15 cellular contexts compared by ENCODE assay signal in genomic region chr10:123998197-123999141, GRCh38.
DNase-seq lines count a peak whose midpoint lies in the region; ATAC-seq and TF ChIP-seq lines count a peak whose summit lies in the region.
"Had no signal": no experiment of that assay in that cellular context is flagged by ENCODE, and none has a peak within 500 bp of the region (broad histone marks: within the 10 kb centered on the region; RNA-seq: fewer than 3 reads in every experiment).

No MANE protein-coding gene starts in this region.

- intact Hi-C loops in Calu3 (cut with micrococcal nuclease; ENCODE audit: unreplicated experiment) (loop anchor here (5.0 to 10.0 kb wide), 2 partner anchors 94 to 256 kb away; partner anchors contain the start of gene CHST15), Caco-2 (cut with micrococcal nuclease; ENCODE audit: unreplicated experiment) (loop anchor here (5.0 kb wide), 2 partner anchors 94 to 504 kb away; partner anchors contain the start of gene CHST15)

- H3K27me3 Mint-ChIP-seq in Calu3 (ENCODE audit: unreplicated experiment) (no peaks in the 10 kb centered on the region), glutamatergic neuron (ENCODE audit: unreplicated experiment) (peaks cover 9% of the 10 kb centered on the region), Caco-2 (ENCODE audit: insufficient read depth, unreplicated experiment) (peaks cover 5% of the 10 kb centered on the region)

- peak overlapping the region; percentile 51 for H3K9ac ChIP-seq in skeletal muscle satellite cell (ENCODE audit: low read depth, low read length)
- H3K9ac ChIP-seq: parathyroid adenoma had no signal

- CTCF ChIA-PET in Calu3 (lab: Charles Lee) (interaction anchor here (0.6 to 3.0 kb wide), 2 partner anchors 390 to 994 kb away, joined by 8 to 25 read pairs; no protein-coding TSS in a partner anchor), Caco-2 (lab: Charles Lee) (interaction anchor here (0.6 kb wide), 1 partner anchor 137 kb away, joined by 4 read pairs; no protein-coding TSS in a partner anchor)

- DNase-seq in Calu3: no peak
- DNase-seq in RWPE2 (ENCODE audit: low spot score): no peak
- DNase-seq in glutamatergic neuron: peak; percentile 3
- no peak for DNase-seq in NCI-H526 (lab: John Stamatoyannopoulos, UW)
- DNase-seq in Caco-2: no peak
- DNase-seq in stimulated activated effector memory CD8-positive, alpha-beta T cell treated with anti-CD3 and anti-CD28 coated beads, Interleukin-12 subunit alpha, Interleukin-12 subunit beta, amount 100 ng/mL, for 72 hours (ENCODE audit: low spot score in 2 of 2): no peak
- DNase-seq: activated CD4-positive, alpha-beta T cell treated with anti-CD3 and anti-CD28 coated beads, Interleukin-2, amount 50 U/mL, for 4 hours; C1 segment of cervical spinal cord; cerebellar nuclear complex; DND-41; NCI-H2081; NCI-H526 treated with DMSO at 0.1 percent for 48 hours; stomach had no signal

- peak overlapping the region; percentile 94 for H3K27ac ChIP-seq in RWPE2 (ENCODE audit: poor library complexity, severe bottlenecking)
- H3K27ac ChIP-seq: parathyroid adenoma had no signal

- BruUV-seq in Calu3 (replicated peaks; lab: Mats Ljungman, UMichigan) (no TSS peak), Caco-2 (replicated peaks; lab: Mats Ljungman, UMichigan) (no TSS peak)

- H3K4me3 Mint-ChIP-seq in Calu3 (ENCODE audit: low read depth, unreplicated experiment) (no peak overlapping the region), glutamatergic neuron (ENCODE audit: unreplicated experiment) (no peak overlapping the region), Caco-2 (ENCODE audit: unreplicated experiment) (no peak overlapping the region)
- no peak overlapping the region for H3K4me3 Mint-ChIP-seq in stimulated activated effector memory CD8-positive, alpha-beta T cell treated with anti-CD3 and anti-CD28 coated beads, Interleukin-12 subunit alpha, Interleukin-12 subunit beta, amount 100 ng/mL, for 72 hours

- H3K27me3 ChIP-seq in RWPE2 (ENCODE audit: insufficient read depth, poor library complexity, severe bottlenecking) (no peaks in the 10 kb centered on the region), skeletal muscle satellite cell (ENCODE audit: control insufficient read depth, insufficient read depth, low read length) (peaks cover 10% of the 10 kb centered on the region), Caco-2 (replicated peaks; ENCODE audit: control insufficient read depth, insufficient read depth, low read length) (no peaks in the 10 kb centered on the region)

- H3K36me3 ChIP-seq in RWPE2 (ENCODE audit: low read depth) (no peaks in the 10 kb centered on the region), skeletal muscle satellite cell (ENCODE audit: insufficient read depth, low read length) (no peaks in the 10 kb centered on the region), Caco-2 (ENCODE audit: control insufficient read depth, insufficient read depth, low read length) (no peaks in the 10 kb centered on the region)

- H3K27ac Mint-ChIP-seq in Calu3 (ENCODE audit: unreplicated experiment): peak overlapping the region; percentile 84
- H3K27ac Mint-ChIP-seq in glutamatergic neuron (ENCODE audit: unreplicated experiment): no peak overlapping the region
- no peak overlapping the region for H3K27ac Mint-ChIP-seq in Caco-2 (ENCODE audit: unreplicated experiment)
- H3K27ac Mint-ChIP-seq in stimulated activated effector memory CD8-positive, alpha-beta T cell treated with anti-CD3 and anti-CD28 coated beads, Interleukin-12 subunit alpha, Interleukin-12 subunit beta, amount 100 ng/mL, for 72 hours: no peak overlapping the region

- peaks cover 29% of the 10 kb centered on the region for H3K4me1 ChIP-seq in RWPE2 (ENCODE audit: insufficient read depth, poor library complexity, severe bottlenecking)
- H3K4me1 ChIP-seq in skeletal muscle satellite cell (ENCODE audit: control insufficient read depth, insufficient read depth, low read length): peaks cover 49% of the 10 kb centered on the region
- peaks cover 9% of the 10 kb centered on the region; the same call in 1 of the 2 replicates for H3K4me1 ChIP-seq in Caco-2
- H3K4me1 ChIP-seq: parathyroid adenoma had no signal

- TF ChIP-seq CTCF in Calu3 (IDR thresholded peaks at IDR 0.05; ENCODE audit: unreplicated experiment): no peak
- no peak for TF ChIP-seq CTCF in RWPE2 (IDR thresholded peaks at IDR 0.05; ENCODE audit: poor library complexity, severe bottlenecking)
- no peak for TF ChIP-seq CTCF in glutamatergic neuron (IDR thresholded peaks at IDR 0.05; ENCODE audit: partially characterized antibody, unreplicated experiment)
- no peak for TF ChIP-seq CTCF in Caco-2 (IDR thresholded peaks at IDR 0.05; ENCODE audit: insufficient read depth in 1 of 2, low read depth in 1 of 2, low read length in 1 of 2, severe bottlenecking in 1 of 2, unreplicated experiment in 1 of 2)

- H3K36me3 Mint-ChIP-seq in Calu3 (ENCODE audit: insufficient read depth, unreplicated experiment) (peaks cover 17% of the 10 kb centered on the region), glutamatergic neuron (ENCODE audit: unreplicated experiment) (peaks cover 4% of the 10 kb centered on the region), Caco-2 (ENCODE audit: insufficient read depth, unreplicated experiment) (peaks cover 29% of the 10 kb centered on the region)
- no peaks in the 10 kb centered on the region for H3K36me3 Mint-ChIP-seq in stimulated activated effector memory CD8-positive, alpha-beta T cell treated with anti-CD3 and anti-CD28 coated beads, Interleukin-12 subunit alpha, Interleukin-12 subunit beta, amount 100 ng/mL, for 72 hours

- ATAC-seq in RWPE2 (ENCODE audit: low read depth): no peak
- ATAC-seq in stimulated activated effector memory CD8-positive, alpha-beta T cell treated with anti-CD3 and anti-CD28 coated beads, Interleukin-12 subunit alpha, Interleukin-12 subunit beta, amount 100 ng/mL, for 72 hours: no peak

- H3K4me1 Mint-ChIP-seq in Calu3 (ENCODE audit: low read depth, unreplicated experiment) (peaks cover 41% of the 10 kb centered on the region), glutamatergic neuron (ENCODE audit: low read depth, unreplicated experiment) (peaks cover 8% of the 10 kb centered on the region), Caco-2 (ENCODE audit: low read depth, unreplicated experiment) (peaks cover 13% of the 10 kb centered on the region)
- peaks cover 19% of the 10 kb centered on the region for H3K4me1 Mint-ChIP-seq in stimulated activated effector memory CD8-positive, alpha-beta T cell treated with anti-CD3 and anti-CD28 coated beads, Interleukin-12 subunit alpha, Interleukin-12 subunit beta, amount 100 ng/mL, for 72 hours

- H3K9me3 ChIP-seq in RWPE2 (ENCODE audit: severe bottlenecking): no peaks in the 10 kb centered on the region
- no peaks in the 10 kb centered on the region for H3K9me3 ChIP-seq in skeletal muscle satellite cell (replicated peaks; ENCODE audit: low read length)
- H3K9me3 ChIP-seq in Caco-2: no peaks in the 10 kb centered on the region
- H3K9me3 ChIP-seq: stomach had no signal

- H3K4me3 ChIP-seq in RWPE2 (ENCODE audit: severe bottlenecking) (no peak overlapping the region), skeletal muscle satellite cell (ENCODE audit: low read length) (no peak overlapping the region), Caco-2 (ENCODE audit: low read depth, low read length) (no peak overlapping the region)
- H3K4me3 ChIP-seq: stomach had no signal

- POLR2A ChIA-PET in Caco-2 (lab: Charles Lee): no interaction called here

- H3K9me3 Mint-ChIP-seq in Calu3 (ENCODE audit: low read depth, unreplicated experiment): no peaks in the 10 kb centered on the region
- H3K9me3 Mint-ChIP-seq in glutamatergic neuron (ENCODE audit: unreplicated experiment): peaks cover 16% of the 10 kb centered on the region
- H3K9me3 Mint-ChIP-seq in Caco-2 (ENCODE audit: unreplicated experiment): no peaks in the 10 kb centered on the region
- H3K9me3 Mint-ChIP-seq in stimulated activated effector memory CD8-positive, alpha-beta T cell treated with anti-CD3 and anti-CD28 coated beads, Interleukin-12 subunit alpha, Interleukin-12 subunit beta, amount 100 ng/mL, for 72 hours: no peaks in the 10 kb centered on the region

- no peak overlapping the region for H3K4me2 ChIP-seq in skeletal muscle satellite cell (ENCODE audit: low read length)
